7 cellular contexts compared by ENCODE assay signal in the genomic region with DNA sequence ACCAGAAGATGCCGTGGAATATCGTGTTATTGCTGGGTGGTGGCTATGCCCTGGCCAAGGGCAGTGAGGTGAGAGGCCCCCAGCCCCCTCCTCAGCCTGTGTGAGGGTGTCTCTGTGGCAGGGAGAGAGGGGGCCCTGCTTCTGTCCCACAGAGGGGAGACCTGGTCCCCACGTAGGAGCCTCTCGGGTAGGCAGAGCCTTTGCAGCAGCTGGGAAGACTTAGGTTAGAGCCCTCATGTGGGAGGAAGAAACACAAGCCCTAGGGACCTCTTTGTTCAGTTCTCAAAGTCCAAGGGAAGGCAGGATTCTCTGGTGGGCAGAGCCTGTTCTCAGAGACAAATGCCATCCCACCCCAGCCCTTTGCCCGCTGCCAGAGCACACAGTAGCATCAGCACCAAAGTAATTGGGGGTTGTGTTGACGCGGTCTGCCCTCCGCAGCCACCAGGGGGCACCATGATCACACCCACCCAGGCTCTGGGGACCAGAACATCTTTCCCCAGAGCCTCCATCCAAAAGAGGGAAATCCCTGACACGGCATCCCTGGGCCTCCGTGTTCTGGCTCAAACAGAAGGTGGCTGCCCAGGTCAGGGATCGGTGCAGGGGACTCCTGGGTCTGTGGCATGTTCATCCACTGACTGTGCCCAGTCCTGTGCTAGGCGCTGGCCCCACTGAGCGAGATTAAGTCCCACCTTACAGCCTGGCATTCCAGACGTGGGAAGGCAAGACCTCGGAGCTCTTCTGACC. TPM values are rescaled to one million over a fixed set of nuclear protein-coding genes. Genes with fewer than 3 reads are reported as not detected.
DNase-seq lines count a peak whose midpoint lies in the region; ATAC-seq, FAIRE-seq and TF ChIP-seq lines count a peak whose summit lies in the region.

No MANE protein-coding gene starts in this region.

- TF ChIP-seq EP300 in ovary (IDR thresholded peaks at IDR 0.05) = no peak

- H3K4me1 ChIP-seq in RWPE2 (ENCODE audit: insufficient read depth, poor library complexity, severe bottlenecking) (no peaks in the 10 kb centered on the region), ovary (ENCODE audit: insufficient read depth) (no peaks in the 10 kb centered on the region)

- TF ChIP-seq POLR2A in ovary (IDR thresholded peaks at IDR 0.05) = no peak

- no peaks in the 10 kb centered on the region for H3K27me3 ChIP-seq in RWPE2 (ENCODE audit: insufficient read depth, poor library complexity, severe bottlenecking)
- H3K27me3 ChIP-seq in ovary = no peaks in the 10 kb centered on the region

- H3K4me3 ChIP-seq in GM12865 (ENCODE audit: low read depth, low read length) (no peak overlapping the region), RWPE2 (ENCODE audit: severe bottlenecking) (no peak overlapping the region), ovary (no peak overlapping the region)

- H3K27me3 Mint-ChIP-seq in type B pancreatic cell = no peaks in the 10 kb centered on the region

- no peak overlapping the region for H3K27ac Mint-ChIP-seq in type B pancreatic cell

- H3K4me3 Mint-ChIP-seq in type B pancreatic cell = peak overlapping the region; percentile 28

- H3K27ac ChIP-seq in RWPE2 (ENCODE audit: poor library complexity, severe bottlenecking) = no peak overlapping the region
- no peak overlapping the region for H3K27ac ChIP-seq in ovary

- FAIRE-seq in frontal cortex (lab: Jason Lieb, UNC) = no peak

- peak; percentile 70 for ATAC-seq in RWPE2 (ENCODE audit: low read depth)

- H3K9me3 Mint-ChIP-seq in type B pancreatic cell = no peaks in the 10 kb centered on the region

- peak; percentile 97 for TF ChIP-seq CTCF in GM12865 (IDR thresholded peaks at IDR 0.05; ENCODE audit: insufficient read depth, low read depth, low read length, missing control alignments)
- TF ChIP-seq CTCF in RWPE2 (IDR thresholded peaks at IDR 0.05; ENCODE audit: poor library complexity, severe bottlenecking) = peak; percentile 89
- TF ChIP-seq CTCF in ovary (IDR thresholded peaks at IDR 0.05) = peak; percentile 45 to 52 (median 47)
- TF ChIP-seq CTCF in type B pancreatic cell (conservative IDR thresholded peaks at IDR 0.05) = peak; percentile 91

- H3K36me3 ChIP-seq in RWPE2 (ENCODE audit: low read depth) (no peaks in the 10 kb centered on the region), ovary (no peaks in the 10 kb centered on the region)

- H3K9me3 ChIP-seq in RWPE2 (ENCODE audit: severe bottlenecking) (no peaks in the 10 kb centered on the region), ovary (no peaks in the 10 kb centered on the region)

- DNase-seq in GM12865 (ENCODE audit: low read depth) (peak; percentile 85), KG1 (lab: John Stamatoyannopoulos, UW) (peak; percentile 42), RWPE2 (ENCODE audit: low spot score) (peak; percentile 70), frontal cortex (ENCODE audit: low spot score in 2 of 2) (peak; percentile 65 to 93), ovary (peak; percentile 49 to 83 (median 71)), type B pancreatic cell (ENCODE audit: extremely low spot score, unreplicated experiment) (peak; percentile 83)
- DNase-seq in activated effector memory CD4-positive, alpha-beta T cell treated with Interleukin-2 at 50 U/mL for 16 hours = peak; percentile 61

- no peaks in the 10 kb centered on the region for H3K36me3 Mint-ChIP-seq in type B pancreatic cell

- peaks cover 19% of the 10 kb centered on the region for H3K4me1 Mint-ChIP-seq in type B pancreatic cell (ENCODE audit: unreplicated experiment)

- 22 to 26% (median 24%) methylated on average over 15 of the region's 15 CpGs for WGBS in ovary, 3 donors

- intact Hi-C loops in ovary (cut with DNase I) = loop anchor here in 3 of 4 donors (5.0 kb wide), 2 partner anchors 118 to 123 kb away; partner anchors contain the start of gene RSKR (in 2 of the 3)

RNA-seq across cellular contexts. Expression of gene FOXN1, which starts 11.5 kb away (rescaled TPM):
- total RNA-seq in frontal cortex (not detected), ovary (not detected), type B pancreatic cell (ENCODE audit: low replicate concordance) (1.0 and 1.2 TPM in 2 replicates)
- polyA plus RNA-seq in ovary = not detected

RNA-seq across cellular contexts. Expression of gene SLC13A2, which starts 21.2 kb away (rescaled TPM):
- total RNA-seq in frontal cortex (not detected), ovary (under 1 TPM in 1 of 7 donors, not detected in 6; 0.95 TPM), type B pancreatic cell (ENCODE audit: low replicate concordance) (1.2 and 8.7 TPM in 2 replicates)
- polyA plus RNA-seq in ovary = not detected

RNA-seq across cellular contexts. Expression of gene UNC119, which starts 57.8 kb away (rescaled TPM):
- total RNA-seq in frontal cortex (32.6 TPM), ovary (10 to 100 TPM; 14.4 to 27.3 (median 19.5) TPM), type B pancreatic cell (ENCODE audit: low replicate concordance) (40.2 and 52.2 TPM in 2 replicates)
- 10 to 100 TPM; 18.6 to 19.3 TPM for polyA plus RNA-seq in ovary

Comparison
In these comparisons a context has a peak if more than half of its experiments do, and no peak if none do; other contexts are left out.
1. CTCF ChIP-seq: peak in every context shown above with its lines; median percentile 97 in GM12865; 91 in type B pancreatic cell; 89 in RWPE2; 47 in ovary.